25 cellular contexts compared by ENCODE assay signal in genomic region chr14:69353168-69353567, GRCh38. TPM values are rescaled to one million over a fixed set of nuclear protein-coding genes. Genes with fewer than 3 reads are reported as not detected.
DNase-seq lines count a peak whose midpoint lies in the region; ATAC-seq, FAIRE-seq and TF ChIP-seq lines count a peak whose summit lies in the region.
"Had no signal": no experiment of that assay in that cellular context is flagged by ENCODE, and none has a peak within 500 bp of the region (broad histone marks: within the 10 kb centered on the region; RNA-seq: fewer than 3 reads in every experiment).

No MANE protein-coding gene starts in this region.

- H3K4me1 Mint-ChIP-seq in IgD-negative memory B cell: peaks cover 16 to 32% (median 31%) of the 10 kb centered on the region in 3 donors
- H3K4me1 Mint-ChIP-seq in brain: peaks cover 26% of the 10 kb centered on the region
- H3K4me1 Mint-ChIP-seq in CD8-positive, alpha-beta T cell (ENCODE audit: low read depth): peaks cover 9% of the 10 kb centered on the region

- no peak overlapping the region for H2AK5ac ChIP-seq in neuronal stem cell (ENCODE audit: low read depth, low read length)

- no peak overlapping the region for H4K8ac ChIP-seq in neuronal stem cell (ENCODE audit: low read depth, low read length)

- ATAC-seq in CD8-positive, alpha-beta T cell: no peak
- ATAC-seq: HCT116 had no signal

- H3K4me3 Mint-ChIP-seq in IgD-negative memory B cell: peak overlapping the region in 1 of 4 donors; percentile 41
- H3K4me3 Mint-ChIP-seq in brain: no peak overlapping the region
- H3K4me3 Mint-ChIP-seq in CD8-positive, alpha-beta T cell: no peak overlapping the region

- H3K36me3 ChIP-seq in neuronal stem cell (replicated peaks in 1 of 2; ENCODE audit: control insufficient read depth in 2 of 2, insufficient read depth in 2 of 2, low read length in 2 of 2): peaks cover 2 to 27% of the 10 kb centered on the region in 2 donors
- H3K36me3 ChIP-seq in CD8-positive, alpha-beta T cell (ENCODE audit: insufficient read depth, low read length): no peaks in the 10 kb centered on the region
- H3K36me3 ChIP-seq: BLaER1 treated with 17β-estradiol and CSF1 and Interleukin-3, amounts not matched to agents 10 nM and 100 nM; SJCRH30 had no signal

- no peak overlapping the region for H3K4me3 ChIP-seq in neuronal stem cell (ENCODE audit: low read length in 2 of 2)
- no peak overlapping the region for H3K4me3 ChIP-seq in CD8-positive, alpha-beta T cell (ENCODE audit: low read depth, low read length)
- H3K4me3 ChIP-seq: BLaER1 treated with 17β-estradiol and CSF1 and Interleukin-3, amounts not matched to agents 10 nM and 100 nM; SJCRH30 had no signal

- H3K27ac Mint-ChIP-seq in IgD-negative memory B cell: peak overlapping the region; percentile 18 to 84 (median 34)
- H3K27ac Mint-ChIP-seq in brain: peak overlapping the region in 3 of 5 experiments; percentile 25 to 100 (median 74)
- no peak overlapping the region for H3K27ac Mint-ChIP-seq in CD8-positive, alpha-beta T cell

- no peak overlapping the region for H3K14ac ChIP-seq in neuronal stem cell (ENCODE audit: low read length)

- peaks cover 2% of the 10 kb centered on the region for H3K27me3 Mint-ChIP-seq in IgD-negative memory B cell
- peaks cover 2% of the 10 kb centered on the region for H3K27me3 Mint-ChIP-seq in brain
- H3K27me3 Mint-ChIP-seq in CD8-positive, alpha-beta T cell (ENCODE audit: low read depth): no peaks in the 10 kb centered on the region

- no peaks in the 10 kb centered on the region for H3K27me3 ChIP-seq in neuronal stem cell (ENCODE audit: control insufficient read depth in 3 of 3, insufficient read depth in 3 of 3, low read depth in 1 of 3, low read length in 3 of 3)
- H3K27me3 ChIP-seq in CD8-positive, alpha-beta T cell (ENCODE audit: insufficient read depth, low read length): no peaks in the 10 kb centered on the region
- H3K27me3 ChIP-seq: BLaER1 treated with 17β-estradiol and CSF1 and Interleukin-3, amounts not matched to agents 10 nM and 100 nM; SJCRH30 had no signal

- CTCF ChIA-PET in CD8-positive, alpha-beta T cell (lab: Charles Lee): no interaction called here

- H3K18ac ChIP-seq in neuronal stem cell (ENCODE audit: low read length): peak overlapping the region; percentile 20

- H2BK15ac ChIP-seq in neuronal stem cell (ENCODE audit: low read length): no peak overlapping the region

- POLR2A ChIA-PET in CD8-positive, alpha-beta T cell (lab: Charles Lee): no interaction called here

- no peak overlapping the region for H4K91ac ChIP-seq in neuronal stem cell (ENCODE audit: low read depth, low read length, poor library complexity)

- DNase-seq in GM12891 (ENCODE audit: insufficient read length, low spot score): no peak
- no peak for DNase-seq in neuronal stem cell (ENCODE audit: low spot score)
- DNase-seq in stimulated activated CD4-positive, alpha-beta T cell treated with anti-CD3 and anti-CD28 coated beads, Interleukin-1b, Interleukin-23, amount 100 ng/mL, for 48 hours: no peak
- DNase-seq in NCI-H1694 (lab: John Stamatoyannopoulos, UW): no peak
- DNase-seq in CD8-positive, alpha-beta T cell: no peak
- DNase-seq: ACHN; Calu3; CD8-positive, alpha-beta memory T cell; DMS153; GDM1; MV-4-11; NCI-H1105 treated with DMSO at 0.1 percent for 48 hours; NCI-H2081; NCI-H2171; NCI-H345; NCI-H524; NCI-H774; SJCRH30 had no signal

- H3K27ac ChIP-seq in neuronal stem cell (replicated peaks; ENCODE audit: low read length): no peak overlapping the region
- H3K27ac ChIP-seq in CD8-positive, alpha-beta T cell (ENCODE audit: low read depth, low read length): no peak overlapping the region
- H3K27ac ChIP-seq: SJCRH30 had no signal

- intact Hi-C loops in CD8-positive, alpha-beta T cell (cut with DNase I, micrococcal nuclease): no loop called here

- FAIRE-seq in GM12891 (lab: Jason Lieb, UNC): peak; percentile 84
- FAIRE-seq: GM19239, H1, RCC 7860 had no signal

- peaks cover 2% of the 10 kb centered on the region for H3K79me1 ChIP-seq in neuronal stem cell (ENCODE audit: low read depth, low read length)

- H2AFZ ChIP-seq in neuronal stem cell (ENCODE audit: low read length): no peak overlapping the region

- no peaks in the 10 kb centered on the region for H3K9me3 ChIP-seq in neuronal stem cell (replicated peaks in 1 of 2; ENCODE audit: control insufficient read depth in 2 of 2, insufficient read depth in 1 of 2, low read depth in 1 of 2, low read length in 2 of 2)
- no peaks in the 10 kb centered on the region for H3K9me3 ChIP-seq in CD8-positive, alpha-beta T cell (ENCODE audit: low read length)
- H3K9me3 ChIP-seq: BLaER1 treated with 17β-estradiol and CSF1 and Interleukin-3, amounts not matched to agents 10 nM and 100 nM; SJCRH30 had no signal

- H3K36me3 Mint-ChIP-seq in IgD-negative memory B cell (peaks cover 1% of the 10 kb centered on the region), brain (peaks cover under 1% of the 10 kb centered on the region)
- no peaks in the 10 kb centered on the region for H3K36me3 Mint-ChIP-seq in CD8-positive, alpha-beta T cell

- no peak overlapping the region for H2BK12ac ChIP-seq in neuronal stem cell (ENCODE audit: low read length)

- WGBS in neuronal stem cell (ENCODE audit: extremely low coverage in 2 of 2, insufficient read length in 2 of 2, insufficient replicate concordance in 1 of 2), 2 donors: no CpG with 5 or more reads among the region's 3 CpGs

- no peak overlapping the region for H2BK120ac ChIP-seq in neuronal stem cell (ENCODE audit: low read depth, low read length)

- H3K9ac ChIP-seq in neuronal stem cell (ENCODE audit: low read depth, low read length, poor library complexity): no peak overlapping the region

- H3K4me1 ChIP-seq in neuronal stem cell (ENCODE audit: control insufficient read depth in 2 of 2, insufficient read depth in 1 of 2, low read depth in 1 of 2, low read length in 2 of 2): peaks cover 2 to 8% of the 10 kb centered on the region in 2 donors
- H3K4me1 ChIP-seq in CD8-positive, alpha-beta T cell (ENCODE audit: insufficient read depth, low read length): peaks cover 6% of the 10 kb centered on the region
- H3K4me1 ChIP-seq: SJCRH30 had no signal

- H3K9me3 Mint-ChIP-seq in IgD-negative memory B cell (no peaks in the 10 kb centered on the region), brain (no peaks in the 10 kb centered on the region)
- H3K9me3 Mint-ChIP-seq in CD8-positive, alpha-beta T cell: no peaks in the 10 kb centered on the region
- H3K9me3 Mint-ChIP-seq: CD8-positive, alpha-beta memory T cell had no signal

- H3K4me2 ChIP-seq in neuronal stem cell (ENCODE audit: insufficient read depth, low read length, poor library complexity, severe bottlenecking): no peak overlapping the region

- TF ChIP-seq POLR2A in GM12891 (IDR thresholded peaks at IDR 0.05; ENCODE audit: low read depth, low read length): no peak

- TF ChIP-seq CTCF in brain (conservative IDR thresholded peaks at IDR 0.05): no peak
- no peak for TF ChIP-seq CTCF in CD8-positive, alpha-beta T cell (IDR thresholded peaks at IDR 0.05)

- no peak overlapping the region for H2BK5ac ChIP-seq in neuronal stem cell (ENCODE audit: low read length)

- H3K23ac ChIP-seq in neuronal stem cell (ENCODE audit: low read depth, low read length, poor library complexity): no peak overlapping the region

- H3K4ac ChIP-seq in neuronal stem cell (ENCODE audit: low read length): no peak overlapping the region

TF ChIP-seq in GM12891, 5 proteins besides CTCF, POLR2A, EP300 and RAD21:
- TF ChIP-seq SPI1 (IDR thresholded peaks at IDR 0.05; ENCODE audit: low read depth, low read length) (peak; percentile 61), TAF1 (IDR thresholded peaks at IDR 0.05; ENCODE audit: low read depth, low read length) (no peak)
TF ChIP-seq in GM12891: peak in this region for 1.

RNA-seq across cellular contexts. Expression of gene ERH, which starts 44.9 kb away (rescaled TPM):
- polyA plus RNA-seq in GM12891 (2012; ENCODE audit: low read depth, missing spikeins): 352 TPM
- polyA plus RNA-seq in IgD-negative memory B cell (72.1 TPM), brain (ENCODE audit: insufficient read depth, low read depth, low replicate concordance) (199 TPM)
- 316 TPM for polyA plus RNA-seq in neuronal stem cell (2013, experiment 1 of 2)
- 325 TPM for polyA plus RNA-seq in neuronal stem cell (2013, experiment 2 of 2)
- 10 to 100 TPM; 95.6 to 97.2 TPM for total RNA-seq in CD8-positive, alpha-beta T cell

RNA-seq across cellular contexts. Expression of gene SLC39A9, which starts 45.3 kb away (rescaled TPM):
- polyA plus RNA-seq in GM12891 (2012; ENCODE audit: low read depth, missing spikeins): 26.8 TPM
- polyA plus RNA-seq in IgD-negative memory B cell (14.7 TPM), brain (ENCODE audit: insufficient read depth, low read depth, low replicate concordance) (42.0 TPM)
- polyA plus RNA-seq in neuronal stem cell (2013, experiment 1 of 2): 28.3 TPM
- polyA plus RNA-seq in neuronal stem cell (2013, experiment 2 of 2): 27.9 TPM
- 10 to 100 TPM; 15.8 to 18.5 TPM for total RNA-seq in CD8-positive, alpha-beta T cell
